In the genomic region with DNA sequence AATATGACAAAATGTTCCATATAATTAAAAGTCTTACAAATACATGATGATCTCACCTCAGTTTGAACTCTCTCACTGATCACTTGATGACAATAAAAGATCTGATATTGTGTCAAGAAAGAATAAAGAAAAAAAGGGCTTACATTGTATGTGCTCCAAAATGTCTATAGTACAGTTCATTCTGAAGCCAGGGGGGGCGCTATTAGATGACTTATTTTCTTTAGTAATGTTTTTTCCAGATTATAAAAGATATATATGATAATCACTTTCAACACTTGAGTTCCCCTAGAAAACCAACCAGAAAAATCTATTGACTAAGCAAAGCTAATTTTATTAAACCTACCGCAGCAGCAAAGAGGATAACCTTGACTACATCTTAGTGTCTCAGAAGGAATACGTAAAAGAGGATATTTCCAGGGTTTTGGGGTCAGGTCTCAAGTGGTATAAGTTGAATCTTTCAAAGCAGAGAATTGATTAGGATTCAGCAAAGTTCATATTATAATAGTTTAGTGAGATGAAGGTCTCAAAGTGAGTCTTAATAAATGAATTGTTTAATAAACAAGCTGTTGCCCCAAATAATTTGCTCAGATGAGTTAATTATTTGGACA, we compare ENCODE assay signal across 15 cellular contexts. TPM values are rescaled to one million over a fixed set of nuclear protein-coding genes. Genes with fewer than 3 reads are reported as not detected.
A peak's percentile ranks its signal among the peaks of the same experiment; 100 is the strongest.
DNase-seq lines count a peak whose midpoint lies in the region; TF ChIP-seq lines count a peak whose summit lies in the region.
"Had no signal": no experiment of that assay in that cellular context is flagged by ENCODE, and none has a peak within 500 bp of the region (broad histone marks: within the 10 kb centered on the region; RNA-seq: fewer than 3 reads in every experiment).

No MANE protein-coding gene starts in this region.

- H3K4me3 ChIP-seq in AG04450 (ENCODE audit: low read depth, low read length) (no peak overlapping the region), SK-N-SH (ENCODE audit: low read depth in 2 of 2, low read length in 1 of 2) (no peak overlapping the region)
- H3K4me3 ChIP-seq: HAP-1, SJSA1 had no signal

- TF ChIP-seq EP300 in SK-N-SH (IDR thresholded peaks at IDR 0.05; ENCODE audit: borderline replicate concordance in 1 of 2, low read depth in 1 of 2, low read length in 1 of 2), result no peak

- no peaks in the 10 kb centered on the region for H3F3A ChIP-seq in SK-N-SH (replicated peaks; ENCODE audit: insufficient read depth)

- H3K27me3 ChIP-seq in AG04450 (ENCODE audit: control insufficient read depth, insufficient read depth, low read length) (no peaks in the 10 kb centered on the region), SK-N-SH (ENCODE audit: insufficient read depth) (no peaks in the 10 kb centered on the region)
- H3K27me3 ChIP-seq: neutrophil, SJSA1 had no signal

- no peaks in the 10 kb centered on the region for H3K36me3 Mint-ChIP-seq in glutamatergic neuron (ENCODE audit: unreplicated experiment)
- H3K36me3 Mint-ChIP-seq: activated naive CD4-positive, alpha-beta T cell treated with anti-CD3 and anti-CD28 coated beads, Interleukin-2, amount 50 U/mL, for 72 hours had no signal

- peaks cover 1% of the 10 kb centered on the region for H3K9me3 Mint-ChIP-seq in glutamatergic neuron (ENCODE audit: unreplicated experiment)

- no peak overlapping the region for H2AFZ ChIP-seq in SK-N-SH (ENCODE audit: low read depth)

- no peak overlapping the region for H3K4me2 ChIP-seq in SK-N-SH

- no peak overlapping the region for H3K4me3 Mint-ChIP-seq in glutamatergic neuron (ENCODE audit: unreplicated experiment)
- H3K4me3 Mint-ChIP-seq: stimulated activated naive CD8-positive, alpha-beta T cell treated with anti-CD3 and anti-CD28 coated beads, Interleukin-15, amount 100 ng/mL, for 72 hours had no signal

- TF ChIP-seq CTCF in AG04450 (IDR thresholded peaks at IDR 0.05; ENCODE audit: low read depth, low read length), result peak; percentile 42
- TF ChIP-seq CTCF in SK-N-SH (IDR thresholded peaks at IDR 0.05), result peak; percentile 69
- peak; percentile 69 for TF ChIP-seq CTCF in glutamatergic neuron (IDR thresholded peaks at IDR 0.05; ENCODE audit: partially characterized antibody, unreplicated experiment)

- WGBS in SK-N-SH (ENCODE audit: low lambda C conversion rate), result 76% methylated on average over 3 of the region's 3 CpGs

- H3K9me2 ChIP-seq in SK-N-SH, result no peaks in the 10 kb centered on the region

- no peaks in the 10 kb centered on the region for H3K9me3 ChIP-seq in AG04450 (ENCODE audit: control insufficient read depth, insufficient read depth, low read length)
- H3K9me3 ChIP-seq in SK-N-SH, result no peaks in the 10 kb centered on the region
- H3K9me3 ChIP-seq: HAP-1, neutrophil, SJSA1 had no signal

- H3K4me1 Mint-ChIP-seq in glutamatergic neuron (ENCODE audit: low read depth, unreplicated experiment), result no peaks in the 10 kb centered on the region
- H3K4me1 Mint-ChIP-seq: stimulated activated naive CD8-positive, alpha-beta T cell treated with anti-CD3 and anti-CD28 coated beads, Interleukin-15, amount 100 ng/mL, for 72 hours had no signal

- H3K27ac ChIP-seq in AG04450 (ENCODE audit: low read depth, low read length) (no peak overlapping the region), SK-N-SH (ENCODE audit: low read depth in 2 of 2, low read length in 1 of 2) (no peak overlapping the region)
- H3K27ac ChIP-seq: neutrophil, SJSA1 had no signal

- DNase-seq in AG04450 (ENCODE audit: low read depth, low spot score), result no peak
- peak; percentile 6 for DNase-seq in HCEC 1CT
- no peak for DNase-seq in SK-N-SH
- DNase-seq in glutamatergic neuron, result no peak
- DNase-seq in SIG-M5 treated with dmso at 0.1 percent for 504 hours (lab: John Stamatoyannopoulos, UW; ENCODE audit: unreplicated experiment), result no peak
- no peak for DNase-seq in 8988T
- DNase-seq in NCI-H2171 treated with DMSO at 0.1 percent for 48 hours (lab: John Stamatoyannopoulos, UW), result no peak
- no peak for DNase-seq in GDM1 (lab: John Stamatoyannopoulos, UW)
- DNase-seq: NCI-H187 treated with DMSO at 0.1 percent for 48 hours; stimulated activated CD4-positive, alpha-beta T cell treated with anti-CD3 and anti-CD28 coated beads, Interleukin-1b, Interleukin-23, amount 100 ng/mL, for 48 hours; stimulated activated naive CD8-positive, alpha-beta T cell treated with anti-CD3 and anti-CD28 coated beads, Interleukin-15, amount 100 ng/mL, for 72 hours had no signal

- no peaks in the 10 kb centered on the region for H4K20me1 ChIP-seq in SK-N-SH (ENCODE audit: insufficient read depth)

- CTCF ChIA-PET in AG04450 (lab: Charles Lee) (interaction anchor here (0.8 to 1.7 kb wide), 2 partner anchors 9 to 14 kb away, joined by 4 to 10 read pairs; no protein-coding TSS in a partner anchor), SK-N-SH (lab: Yijun Ruan, JAX) (interaction anchor here (0.8 to 2.7 kb wide), 10 partner anchors 9 to 305 kb away, joined by 3 to 16 read pairs (median 4); no protein-coding TSS in a partner anchor)

- no peak for TF ChIP-seq RAD21 in SK-N-SH (IDR thresholded peaks at IDR 0.05; ENCODE audit: low read length)

- no peaks in the 10 kb centered on the region for H3K27me3 Mint-ChIP-seq in glutamatergic neuron (ENCODE audit: unreplicated experiment)
- H3K27me3 Mint-ChIP-seq: stimulated activated naive CD8-positive, alpha-beta T cell treated with anti-CD3 and anti-CD28 coated beads, Interleukin-15, amount 100 ng/mL, for 72 hours had no signal

- no peaks in the 10 kb centered on the region for H3K79me2 ChIP-seq in SK-N-SH (ENCODE audit: insufficient read depth)

- no peak overlapping the region for H3K9ac ChIP-seq in SK-N-SH

- no peaks in the 10 kb centered on the region; a peak in 1 of 4 replicates for H3K4me1 ChIP-seq in SK-N-SH (ENCODE audit: control insufficient read depth in 1 of 2, insufficient read depth in 2 of 2, low read depth in 1 of 2, low read length in 1 of 2)
- H3K4me1 ChIP-seq: HAP-1, SJSA1 had no signal

- H3K36me3 ChIP-seq in SK-N-SH (replicated peaks in 1 of 2; ENCODE audit: control insufficient read depth in 1 of 2, insufficient read depth in 2 of 2, low read length in 1 of 2), result no peaks in the 10 kb centered on the region
- H3K36me3 ChIP-seq: HAP-1, neutrophil, SJSA1 had no signal

- no peak overlapping the region for H3K27ac Mint-ChIP-seq in glutamatergic neuron (ENCODE audit: unreplicated experiment)
- H3K27ac Mint-ChIP-seq: activated naive CD4-positive, alpha-beta T cell treated with anti-CD3 and anti-CD28 coated beads, Interleukin-2, amount 50 U/mL, for 72 hours; stimulated activated naive CD8-positive, alpha-beta T cell treated with anti-CD3 and anti-CD28 coated beads, Interleukin-15, amount 100 ng/mL, for 72 hours had no signal

- POLR2A ChIA-PET in AG04450 (lab: Yijun Ruan, JAX), result no interaction called here
- POLR2A ChIA-PET in SK-N-SH (lab: Yijun Ruan, JAX), result no interaction called here

TF ChIP-seq in SK-N-SH, 30 proteins besides CTCF, POLR2A, EP300 and RAD21 (continues in another document):
- no peak for TF ChIP-seq SIN3A (IDR thresholded peaks at IDR 0.05; ENCODE audit: borderline replicate concordance, low read depth, low read length)
- TF ChIP-seq, protein P1, sequence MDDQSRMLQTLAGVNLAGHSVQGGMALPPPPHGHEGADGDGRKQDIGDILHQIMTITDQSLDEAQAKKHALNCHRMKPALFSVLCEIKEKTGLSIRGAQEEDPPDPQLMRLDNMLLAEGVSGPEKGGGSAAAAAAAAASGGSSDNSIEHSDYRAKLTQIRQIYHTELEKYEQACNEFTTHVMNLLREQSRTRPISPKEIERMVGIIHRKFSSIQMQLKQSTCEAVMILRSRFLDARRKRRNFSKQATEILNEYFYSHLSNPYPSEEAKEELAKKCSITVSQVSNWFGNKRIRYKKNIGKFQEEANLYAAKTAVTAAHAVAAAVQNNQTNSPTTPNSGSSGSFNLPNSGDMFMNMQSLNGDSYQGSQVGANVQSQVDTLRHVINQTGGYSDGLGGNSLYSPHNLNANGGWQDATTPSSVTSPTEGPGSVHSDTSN (IDR thresholded peaks at IDR 0.05), result no peak
- TF ChIP-seq MEF2A (IDR thresholded peaks at IDR 0.05; ENCODE audit: borderline replicate concordance, low read depth), result no peak
- no peak for TF ChIP-seq RXRA (IDR thresholded peaks at IDR 0.05; ENCODE audit: borderline replicate concordance, low read depth)
- TF ChIP-seq TEAD4 (IDR thresholded peaks at IDR 0.05; ENCODE audit: borderline replicate concordance, insufficient read depth), result no peak
- TF ChIP-seq, protein P2, sequence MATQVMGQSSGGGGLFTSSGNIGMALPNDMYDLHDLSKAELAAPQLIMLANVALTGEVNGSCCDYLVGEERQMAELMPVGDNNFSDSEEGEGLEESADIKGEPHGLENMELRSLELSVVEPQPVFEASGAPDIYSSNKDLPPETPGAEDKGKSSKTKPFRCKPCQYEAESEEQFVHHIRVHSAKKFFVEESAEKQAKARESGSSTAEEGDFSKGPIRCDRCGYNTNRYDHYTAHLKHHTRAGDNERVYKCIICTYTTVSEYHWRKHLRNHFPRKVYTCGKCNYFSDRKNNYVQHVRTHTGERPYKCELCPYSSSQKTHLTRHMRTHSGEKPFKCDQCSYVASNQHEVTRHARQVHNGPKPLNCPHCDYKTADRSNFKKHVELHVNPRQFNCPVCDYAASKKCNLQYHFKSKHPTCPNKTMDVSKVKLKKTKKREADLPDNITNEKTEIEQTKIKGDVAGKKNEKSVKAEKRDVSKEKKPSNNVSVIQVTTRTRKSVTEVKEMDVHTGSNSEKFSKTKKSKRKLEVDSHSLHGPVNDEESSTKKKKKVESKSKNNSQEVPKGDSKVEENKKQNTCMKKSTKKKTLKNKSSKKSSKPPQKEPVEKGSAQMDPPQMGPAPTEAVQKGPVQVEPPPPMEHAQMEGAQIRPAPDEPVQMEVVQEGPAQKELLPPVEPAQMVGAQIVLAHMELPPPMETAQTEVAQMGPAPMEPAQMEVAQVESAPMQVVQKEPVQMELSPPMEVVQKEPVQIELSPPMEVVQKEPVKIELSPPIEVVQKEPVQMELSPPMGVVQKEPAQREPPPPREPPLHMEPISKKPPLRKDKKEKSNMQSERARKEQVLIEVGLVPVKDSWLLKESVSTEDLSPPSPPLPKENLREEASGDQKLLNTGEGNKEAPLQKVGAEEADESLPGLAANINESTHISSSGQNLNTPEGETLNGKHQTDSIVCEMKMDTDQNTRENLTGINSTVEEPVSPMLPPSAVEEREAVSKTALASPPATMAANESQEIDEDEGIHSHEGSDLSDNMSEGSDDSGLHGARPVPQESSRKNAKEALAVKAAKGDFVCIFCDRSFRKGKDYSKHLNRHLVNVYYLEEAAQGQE (IDR thresholded peaks at IDR 0.05; ENCODE audit: low read depth, low read length), result no peak
- no peak for TF ChIP-seq NFIC (IDR thresholded peaks at IDR 0.05; ENCODE audit: borderline replicate concordance)
- TF ChIP-seq CHD2 (IDR thresholded peaks at IDR 0.05; ENCODE audit: low read length, partially characterized antibody), result no peak

RNA-seq across cellular contexts. Expression of a gene that starts 55.8 kb away (rescaled TPM):
- polyA plus RNA-seq in AG04450 (2011; rRNA removed), result 136 and 168 TPM in 2 replicates
- 34.4 and 41.2 TPM in 2 replicates for polyA minus RNA-seq in AG04450 (2011; rRNA and poly(A)+ RNA removed)
- 19.8 and 23.7 TPM in 2 replicates for polyA plus RNA-seq in SK-N-SH (2012; rRNA removed)
- polyA plus RNA-seq in SK-N-SH (2012; cell fraction: cytosol; rRNA removed), result 26.3 and 27.4 TPM in 2 replicates
- 8.6 and 10.9 TPM in 2 replicates for polyA plus RNA-seq in SK-N-SH (2012; cell fraction: nucleus; rRNA removed)
- 40.0 TPM for total RNA-seq in glutamatergic neuron (ENCODE audit: unreplicated experiment)
- total RNA-seq: activated naive CD4-positive, alpha-beta T cell treated with anti-CD3 and anti-CD28 coated beads, Interleukin-2, amount 50 U/mL, for 72 hours had no signal
